In genomic region chr17:65772989-65773388, GRCh38 we compare ENCODE assay signal across 23 cellular contexts.
A peak's percentile ranks its signal among the peaks of the same experiment; 100 is the strongest.
DNase-seq lines count a peak whose midpoint lies in the region; ATAC-seq, FAIRE-seq and TF ChIP-seq lines count a peak whose summit lies in the region.
"Had no signal": no experiment of that assay in that cellular context is flagged by ENCODE, and none has a peak within 500 bp of the region (broad histone marks: within the 10 kb centered on the region; RNA-seq: fewer than 3 reads in every experiment).

No MANE protein-coding gene starts in this region.

- H3K4me2 ChIP-seq in A549 (0 out of 3 replicates have a peak overlapping the region, but pooled peaks have one; percentile 0), OCI-LY3 (ENCODE audit: low read length) (peak overlapping the region; percentile 57)

- H3K4me1 Mint-ChIP-seq in endodermal cell: no peaks in the 10 kb centered on the region

- no peaks in the 10 kb centered on the region for H3K27me3 Mint-ChIP-seq in endodermal cell (ENCODE audit: insufficient read depth)
- H3K27me3 Mint-ChIP-seq: IgD-negative memory B cell had no signal

- POLR2A ChIA-PET in A549 (lab: Yijun Ruan, JAX): no interaction called here

- no peak for TF ChIP-seq RAD21 in A549 (conservative IDR thresholded peaks at IDR 0.05 in 1 of 2, IDR thresholded peaks at IDR 0.05 in 1 of 2)

- H3K9me3 ChIP-seq in A549 (no peaks in the 10 kb centered on the region), OCI-LY3 (ENCODE audit: insufficient read depth, low read length) (no peaks in the 10 kb centered on the region), mucosa of descending colon (no peaks in the 10 kb centered on the region), gastrocnemius medialis (no peaks in the 10 kb centered on the region), endodermal cell (ENCODE audit: control insufficient read depth, low read length) (no peaks in the 10 kb centered on the region)
- H3K9me3 ChIP-seq: Caco-2 had no signal

- no peak for ATAC-seq in A549
- ATAC-seq in mucosa of descending colon: peak; percentile 89
- no peak for ATAC-seq in gastrocnemius medialis
- ATAC-seq: CD8-positive, alpha-beta T cell; PC-3 had no signal

- H3K4me3 ChIP-seq in A549 (no peak overlapping the region), GM12865 (ENCODE audit: low read depth, low read length) (no peak overlapping the region), OCI-LY3 (ENCODE audit: low read length) (peak overlapping the region; percentile 45), mucosa of descending colon (no peak overlapping the region), gastrocnemius medialis (no peak overlapping the region), endodermal cell (ENCODE audit: low read length) (no peak overlapping the region)
- H3K4me3 ChIP-seq: SK-N-MC had no signal

- FAIRE-seq in A549 (lab: Jason Lieb, UNC): no peak
- FAIRE-seq: GM12892, H54 had no signal

- H4K20me1 ChIP-seq in OCI-LY3 (ENCODE audit: insufficient read depth, low read length): no peaks in the 10 kb centered on the region

- DNase-seq in A549 (ENCODE audit: low read depth in 1 of 2, low spot score in 1 of 2): peak in 1 of 2 experiments; percentile 27
- peak; percentile 4 for DNase-seq in GM12865 (ENCODE audit: low read depth)
- peak in 1 of 3 donors; percentile 10 for DNase-seq in mucosa of descending colon
- no peak for DNase-seq in gastrocnemius medialis
- DNase-seq in endodermal cell: no peak
- no peak for DNase-seq in RKO (ENCODE audit: low spot score)
- DNase-seq: C1 segment of cervical spinal cord; Caco-2; CD8-positive, alpha-beta T cell; GDM1; NCI-H1092 treated with DMSO at 0.1 percent for 48 hours; NCI-H1436 treated with DMSO at 0.1 percent for 48 hours; NCI-H187 treated with DMSO at 0.1 percent for 48 hours; NCI-H446 treated with DMSO at 0.1 percent for 48 hours; PC-3; Right ventricle myocardium superior; SW 1271 had no signal

- peaks cover 2% of the 10 kb centered on the region for H3K9me3 Mint-ChIP-seq in endodermal cell
- H3K9me3 Mint-ChIP-seq: CD8-positive, alpha-beta T cell; T-helper 1 cell treated with Interleukin-12 subunit alpha and Interleukin-12 subunit beta and Interleukin-4 antibody, amounts not matched to agents 30 μg/mL and 1 μg/mL, for 36 hours had no signal

- H3K27me3 ChIP-seq in OCI-LY3 (ENCODE audit: low read depth, low read length) (no peaks in the 10 kb centered on the region), gastrocnemius medialis (no peaks in the 10 kb centered on the region), endodermal cell (ENCODE audit: control insufficient read depth, insufficient read depth, low read length, poor library complexity, severe bottlenecking) (no peaks in the 10 kb centered on the region)

- H3K4me3 Mint-ChIP-seq in endodermal cell: no peak overlapping the region
- H3K4me3 Mint-ChIP-seq: CD8-positive, alpha-beta T cell; IgD-negative memory B cell; T-helper 1 cell treated with Interleukin-12 subunit alpha and Interleukin-12 subunit beta and Interleukin-4 antibody, amounts not matched to agents 30 μg/mL and 1 μg/mL, for 36 hours had no signal

- CTCF ChIA-PET in A549 (lab: Yijun Ruan, JAX): no interaction called here

- TF ChIP-seq POLR2A in A549 (IDR thresholded peaks at IDR 0.05; ENCODE audit: low read length): no peak
- no peak for TF ChIP-seq POLR2A in gastrocnemius medialis (IDR thresholded peaks at IDR 0.05)

- 59% methylated on average over 6 of the region's 6 CpGs for WGBS in A549 (ENCODE audit: missing lambda C conversion rate)
- WGBS in endodermal cell (ENCODE audit: insufficient coverage in 1 of 2, insufficient read length in 1 of 2), 2 experiments: 69 to 88% methylated on average over 3 to 6 of the region's 6 CpGs

- no peak overlapping the region for H3K27ac Mint-ChIP-seq in endodermal cell
- H3K27ac Mint-ChIP-seq: CD8-positive, alpha-beta T cell; IgD-negative memory B cell; T-helper 1 cell treated with Interleukin-12 subunit alpha and Interleukin-12 subunit beta and Interleukin-4 antibody, amounts not matched to agents 30 μg/mL and 1 μg/mL, for 36 hours had no signal

- H3K4me1 ChIP-seq in A549 (peaks cover 6% of the 10 kb centered on the region; the same call in 2 of the 3 replicates), OCI-LY3 (ENCODE audit: low read length) (peaks cover 17% of the 10 kb centered on the region), mucosa of descending colon (ENCODE audit: low read depth) (no peaks in the 10 kb centered on the region), gastrocnemius medialis (no peaks in the 10 kb centered on the region), endodermal cell (ENCODE audit: control insufficient read depth, insufficient read depth, low read length) (no peaks in the 10 kb centered on the region)
- H3K4me1 ChIP-seq: Caco-2 had no signal

- H2AFZ ChIP-seq in OCI-LY3 (ENCODE audit: low read depth, low read length): peak overlapping the region; percentile 60

- H3K36me3 ChIP-seq in OCI-LY3 (replicated peaks; ENCODE audit: low read depth, low read length): no peaks in the 10 kb centered on the region
- H3K36me3 ChIP-seq in mucosa of descending colon (ENCODE audit: low read depth): no peaks in the 10 kb centered on the region
- no peaks in the 10 kb centered on the region for H3K36me3 ChIP-seq in gastrocnemius medialis
- H3K36me3 ChIP-seq in endodermal cell (ENCODE audit: control insufficient read depth, insufficient read depth, low read length): no peaks in the 10 kb centered on the region

- H3K27ac ChIP-seq in A549: no peak overlapping the region
- peak overlapping the region; percentile 4; the same call in 1 of the 2 replicates for H3K27ac ChIP-seq in OCI-LY3 (ENCODE audit: low read length)
- H3K27ac ChIP-seq in gastrocnemius medialis: no peak overlapping the region
- H3K27ac ChIP-seq in endodermal cell (ENCODE audit: low read depth, low read length): no peak overlapping the region
- H3K27ac ChIP-seq: SK-N-MC had no signal

- H3K79me2 ChIP-seq in OCI-LY3 (ENCODE audit: low read length): no peaks in the 10 kb centered on the region

- TF ChIP-seq EP300 in A549 (IDR thresholded peaks at IDR 0.05): no peak

- H3K9ac ChIP-seq in OCI-LY3 (ENCODE audit: low read length) (no peak overlapping the region), endodermal cell (ENCODE audit: extremely low read depth, low read length, poor library complexity, severe bottlenecking) (no peak overlapping the region)

- H3K36me3 Mint-ChIP-seq in endodermal cell (ENCODE audit: low read depth): no peaks in the 10 kb centered on the region
- H3K36me3 Mint-ChIP-seq: CD8-positive, alpha-beta T cell; IgD-negative memory B cell had no signal

- in situ Hi-C loops in gastrocnemius medialis (cut with MboI; ENCODE audit: low sequenced_read_pairs in 4 of 4): no loop called here

- no peak for TF ChIP-seq CTCF in A549 (IDR thresholded peaks at IDR 0.05)
- no peak for TF ChIP-seq CTCF in GM12865 (IDR thresholded peaks at IDR 0.05; ENCODE audit: insufficient read depth, low read depth, low read length, missing control alignments)
- TF ChIP-seq CTCF in OCI-LY3 (IDR thresholded peaks at IDR 0.05; ENCODE audit: low read depth, low read length): no peak
- TF ChIP-seq CTCF in mucosa of descending colon (IDR thresholded peaks at IDR 0.05): no peak
- TF ChIP-seq CTCF in gastrocnemius medialis (IDR thresholded peaks at IDR 0.05 in 4 of 5, conservative IDR thresholded peaks at IDR 0.05 in 1 of 5): no peak
- no peak for TF ChIP-seq CTCF in endodermal cell (conservative IDR thresholded peaks at IDR 0.05)

- intact Hi-C loops in mucosa of descending colon (cut with DNase I, micrococcal nuclease): no loop called here
- intact Hi-C loops in gastrocnemius medialis (cut with DNase I; ENCODE audit: low total_unique reads): no loop called here

TF ChIP-seq in A549, 52 proteins besides CTCF, POLR2A, EP300 and RAD21:
- TF ChIP-seq ZSCAN20 (CRISPR knock-in tag; IDR thresholded peaks at IDR 0.05): no peak
- TF ChIP-seq, protein P1, sequence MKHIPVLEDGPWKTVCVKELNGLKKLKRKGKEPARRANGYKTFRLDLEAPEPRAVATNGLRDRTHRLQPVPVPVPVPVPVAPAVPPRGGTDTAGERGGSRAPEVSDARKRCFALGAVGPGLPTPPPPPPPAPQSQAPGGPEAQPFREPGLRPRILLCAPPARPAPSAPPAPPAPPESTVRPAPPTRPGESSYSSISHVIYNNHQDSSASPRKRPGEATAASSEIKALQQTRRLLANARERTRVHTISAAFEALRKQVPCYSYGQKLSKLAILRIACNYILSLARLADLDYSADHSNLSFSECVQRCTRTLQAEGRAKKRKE (CRISPR knock-in tag; IDR thresholded peaks at IDR 0.05; ENCODE audit: low read depth): no peak
- no peak for TF ChIP-seq MYC (IDR thresholded peaks at IDR 0.05; ENCODE audit: borderline replicate concordance, low read length)
- TF ChIP-seq CHD4 (IDR thresholded peaks at IDR 0.05; ENCODE audit: borderline replicate concordance): no peak
- no peak for TF ChIP-seq RFX5 (IDR thresholded peaks at IDR 0.05)
- no peak for TF ChIP-seq BHLHE40 (IDR thresholded peaks at IDR 0.05; ENCODE audit: low read depth, low read length)
- TF ChIP-seq PHF8 (IDR thresholded peaks at IDR 0.05; ENCODE audit: borderline replicate concordance, low read depth): no peak
- no peak for TF ChIP-seq BCL3 (IDR thresholded peaks at IDR 0.05)
